Comparison of ENCODE assay signal across 8 cellular contexts in the genomic region with DNA sequence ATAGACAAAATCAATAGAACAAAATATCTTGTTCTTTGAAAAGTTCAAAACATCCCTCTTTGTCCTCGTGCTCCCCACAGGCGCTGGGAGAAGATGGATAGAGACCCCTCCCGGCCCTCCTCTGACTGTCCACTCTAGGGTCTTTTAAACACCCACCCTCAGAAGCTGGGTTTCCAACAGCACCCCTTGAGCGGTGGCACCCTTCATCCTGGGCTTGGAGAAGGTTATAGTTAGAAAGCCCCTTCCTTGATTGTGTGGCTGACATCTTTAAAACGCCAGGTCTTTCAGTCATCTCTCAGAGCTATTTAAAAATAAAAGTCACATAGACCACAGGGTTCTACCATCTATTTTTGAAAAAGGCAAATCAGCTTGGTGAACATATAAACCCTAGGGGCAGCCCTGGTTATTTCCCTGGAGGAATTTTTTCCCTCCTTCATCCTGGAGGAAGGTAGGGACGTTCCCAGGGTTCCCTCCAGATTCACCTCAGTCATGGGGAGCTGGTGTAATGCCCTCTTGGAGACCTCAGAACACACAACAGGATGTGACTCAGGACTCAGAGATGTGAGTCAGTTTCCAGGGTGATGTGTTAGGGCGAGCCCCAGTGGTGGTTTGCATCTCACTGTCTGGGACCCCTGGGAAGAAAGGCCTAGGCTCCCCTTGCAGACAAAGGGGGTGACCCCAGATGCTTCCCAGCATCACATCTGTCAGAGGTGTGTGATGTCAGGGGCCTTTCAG.
DNase-seq lines count a peak whose midpoint lies in the region; ATAC-seq and TF ChIP-seq lines count a peak whose summit lies in the region.

No MANE protein-coding gene starts in this region.

- no peaks in the 10 kb centered on the region for H3K27me3 Mint-ChIP-seq in stimulated activated naive CD8-positive, alpha-beta T cell treated with anti-CD3 and anti-CD28 coated beads, Interleukin-15, Interleukin-2, amounts not matched to agents 100 ng/mL and 50 ng/mL, for 24 hours

- in situ Hi-C loops in ACHN (cut with HindIII; ENCODE audit: low pct_ligation_motif_present, low pct_unique_long_range_greater_than_20kb, low sequenced_read_pairs), result no loop called here

- WGBS in mesodermal cell (ENCODE audit: insufficient coverage in 2 of 2), 2 experiments, result 83 to 88% methylated on average over 2 to 4 of the region's 7 CpGs

- H3K4me1 Mint-ChIP-seq in stimulated activated naive CD8-positive, alpha-beta T cell treated with anti-CD3 and anti-CD28 coated beads, Interleukin-15, Interleukin-2, amounts not matched to agents 100 ng/mL and 50 ng/mL, for 24 hours (ENCODE audit: low read depth), result peaks cover 95% of the 10 kb centered on the region

- DNase-seq in ACHN (peak; percentile 96), adipocyte (ENCODE audit: low read depth) (peak; percentile 74), NCI-H510A (lab: John Stamatoyannopoulos, UW) (no peak)

- peak overlapping the region; percentile 96 for H3K27ac Mint-ChIP-seq in stimulated activated naive CD8-positive, alpha-beta T cell treated with anti-CD3 and anti-CD28 coated beads, Interleukin-15, Interleukin-2, amounts not matched to agents 100 ng/mL and 50 ng/mL, for 24 hours

- peaks cover 67% of the 10 kb centered on the region for H3K36me3 Mint-ChIP-seq in stimulated activated naive CD8-positive, alpha-beta T cell treated with anti-CD3 and anti-CD28 coated beads, Interleukin-15, Interleukin-2, amounts not matched to agents 100 ng/mL and 50 ng/mL, for 24 hours (ENCODE audit: low read depth)

- H3K4me1 ChIP-seq in adipocyte (ENCODE audit: control insufficient read depth, insufficient read depth, low read length) (peaks cover 49% of the 10 kb centered on the region), mesodermal cell (ENCODE audit: control insufficient read depth, insufficient read depth, low read length, poor library complexity, severe bottlenecking) (peaks cover 19% of the 10 kb centered on the region)

- H3K9me3 ChIP-seq in adipocyte (ENCODE audit: control insufficient read depth, low read length) (peaks cover 12% of the 10 kb centered on the region), mesodermal cell (ENCODE audit: control insufficient read depth, low read length) (peaks cover 6% of the 10 kb centered on the region)

- H3K27ac ChIP-seq in mesodermal cell (ENCODE audit: low read depth, low read length, severe bottlenecking), result peak overlapping the region; percentile 94

- H3K36me3 ChIP-seq in adipocyte (ENCODE audit: control insufficient read depth, insufficient read depth, low read length, severe bottlenecking) (peaks cover 26% of the 10 kb centered on the region), mesodermal cell (ENCODE audit: control insufficient read depth, insufficient read depth, low read length) (peaks cover 44% of the 10 kb centered on the region)

- H3K27me3 ChIP-seq in adipocyte (replicated peaks; ENCODE audit: control insufficient read depth, insufficient read depth, low read length), result no peaks in the 10 kb centered on the region

- ATAC-seq in GM21825 (IDR thresholded peaks at IDR 0.05; ENCODE audit: unreplicated experiment) (peak; percentile 79), SK-N-SH treated with all-trans-retinoic acid at 6 μM for 48 hours (peak; percentile 77), GM18517 (IDR thresholded peaks at IDR 0.05; ENCODE audit: unreplicated experiment) (no peak)

- peak overlapping the region; percentile 58 for H3K4me3 Mint-ChIP-seq in stimulated activated naive CD8-positive, alpha-beta T cell treated with anti-CD3 and anti-CD28 coated beads, Interleukin-15, Interleukin-2, amounts not matched to agents 100 ng/mL and 50 ng/mL, for 24 hours

- H3K9me3 Mint-ChIP-seq in stimulated activated naive CD8-positive, alpha-beta T cell treated with anti-CD3 and anti-CD28 coated beads, Interleukin-15, Interleukin-2, amounts not matched to agents 100 ng/mL and 50 ng/mL, for 24 hours, result no peaks in the 10 kb centered on the region

- H3K4me3 ChIP-seq in adipocyte (ENCODE audit: low read length) (peak overlapping the region; percentile 10), mesodermal cell (ENCODE audit: extremely low read depth, insufficient read depth, low read length, poor library complexity, severe bottlenecking) (no peak overlapping the region)

- peak overlapping the region; percentile 81 for H3K9ac ChIP-seq in adipocyte (ENCODE audit: low read length)

TF ChIP-seq in SK-N-SH treated with all-trans-retinoic acid at 6 μM for 48 hours, 23 proteins besides CTCF, POLR2A, EP300 and RAD21:
- TF ChIP-seq ISL1 (CRISPR knock-in tag; IDR thresholded peaks at IDR 0.05) (no peak), ZNF8 (CRISPR knock-in tag; IDR thresholded peaks at IDR 0.05) (no peak), ZFP3 (CRISPR knock-in tag; IDR thresholded peaks at IDR 0.05) (no peak), CSDC2 (CRISPR knock-in tag; IDR thresholded peaks at IDR 0.05) (0 out of 2 replicates have a peak, but pooled peaks have one; percentile 6), SNAI2 (CRISPR knock-in tag; IDR thresholded peaks at IDR 0.05) (no peak), TOX (CRISPR knock-in tag; IDR thresholded peaks at IDR 0.05; ENCODE audit: borderline replicate concordance) (peak; percentile 6; the same call in 1 of the 2 replicates), ZNF565 (CRISPR knock-in tag; conservative IDR thresholded peaks at IDR 0.05; ENCODE audit: low read depth) (no peak), GLIS3 (CRISPR knock-in tag; IDR thresholded peaks at IDR 0.05) (no peak), TCF4 (CRISPR knock-in tag; IDR thresholded peaks at IDR 0.05; ENCODE audit: borderline replicate concordance) (no peak), ZC3H10 (CRISPR knock-in tag; IDR thresholded peaks at IDR 0.05) (0 out of 2 replicates have a peak, but pooled peaks have one; percentile 32)
- TF ChIP-seq, protein P1, sequence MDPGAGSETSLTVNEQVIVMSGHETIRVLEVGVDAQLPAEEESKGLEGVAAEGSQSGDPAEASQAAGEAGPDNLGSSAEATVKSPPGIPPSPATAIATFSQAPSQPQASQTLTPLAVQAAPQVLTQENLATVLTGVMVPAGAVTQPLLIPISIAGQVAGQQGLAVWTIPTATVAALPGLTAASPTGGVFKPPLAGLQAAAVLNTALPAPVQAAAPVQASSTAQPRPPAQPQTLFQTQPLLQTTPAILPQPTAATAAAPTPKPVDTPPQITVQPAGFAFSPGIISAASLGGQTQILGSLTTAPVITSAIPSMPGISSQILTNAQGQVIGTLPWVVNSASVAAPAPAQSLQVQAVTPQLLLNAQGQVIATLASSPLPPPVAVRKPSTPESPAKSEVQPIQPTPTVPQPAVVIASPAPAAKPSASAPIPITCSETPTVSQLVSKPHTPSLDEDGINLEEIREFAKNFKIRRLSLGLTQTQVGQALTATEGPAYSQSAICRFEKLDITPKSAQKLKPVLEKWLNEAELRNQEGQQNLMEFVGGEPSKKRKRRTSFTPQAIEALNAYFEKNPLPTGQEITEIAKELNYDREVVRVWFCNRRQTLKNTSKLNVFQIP (CRISPR knock-in tag; IDR thresholded peaks at IDR 0.05; ENCODE audit: borderline replicate concordance, low read depth), result no peak
- TF ChIP-seq, protein P2, sequence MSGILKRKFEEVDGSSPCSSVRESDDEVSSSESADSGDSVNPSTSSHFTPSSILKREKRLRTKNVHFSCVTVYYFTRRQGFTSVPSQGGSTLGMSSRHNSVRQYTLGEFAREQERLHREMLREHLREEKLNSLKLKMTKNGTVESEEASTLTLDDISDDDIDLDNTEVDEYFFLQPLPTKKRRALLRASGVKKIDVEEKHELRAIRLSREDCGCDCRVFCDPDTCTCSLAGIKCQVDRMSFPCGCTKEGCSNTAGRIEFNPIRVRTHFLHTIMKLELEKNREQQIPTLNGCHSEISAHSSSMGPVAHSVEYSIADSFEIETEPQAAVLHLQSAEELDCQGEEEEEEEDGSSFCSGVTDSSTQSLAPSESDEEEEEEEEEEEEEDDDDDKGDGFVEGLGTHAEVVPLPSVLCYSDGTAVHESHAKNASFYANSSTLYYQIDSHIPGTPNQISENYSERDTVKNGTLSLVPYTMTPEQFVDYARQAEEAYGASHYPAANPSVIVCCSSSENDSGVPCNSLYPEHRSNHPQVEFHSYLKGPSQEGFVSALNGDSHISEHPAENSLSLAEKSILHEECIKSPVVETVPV (CRISPR knock-in tag; IDR thresholded peaks at IDR 0.05), result no peak
- TF ChIP-seq, protein P3, sequence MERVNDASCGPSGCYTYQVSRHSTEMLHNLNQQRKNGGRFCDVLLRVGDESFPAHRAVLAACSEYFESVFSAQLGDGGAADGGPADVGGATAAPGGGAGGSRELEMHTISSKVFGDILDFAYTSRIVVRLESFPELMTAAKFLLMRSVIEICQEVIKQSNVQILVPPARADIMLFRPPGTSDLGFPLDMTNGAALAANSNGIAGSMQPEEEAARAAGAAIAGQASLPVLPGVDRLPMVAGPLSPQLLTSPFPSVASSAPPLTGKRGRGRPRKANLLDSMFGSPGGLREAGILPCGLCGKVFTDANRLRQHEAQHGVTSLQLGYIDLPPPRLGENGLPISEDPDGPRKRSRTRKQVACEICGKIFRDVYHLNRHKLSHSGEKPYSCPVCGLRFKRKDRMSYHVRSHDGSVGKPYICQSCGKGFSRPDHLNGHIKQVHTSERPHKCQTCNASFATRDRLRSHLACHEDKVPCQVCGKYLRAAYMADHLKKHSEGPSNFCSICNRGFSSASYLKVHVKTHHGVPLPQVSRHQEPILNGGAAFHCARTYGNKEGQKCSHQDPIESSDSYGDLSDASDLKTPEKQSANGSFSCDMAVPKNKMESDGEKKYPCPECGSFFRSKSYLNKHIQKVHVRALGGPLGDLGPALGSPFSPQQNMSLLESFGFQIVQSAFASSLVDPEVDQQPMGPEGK (CRISPR knock-in tag; IDR thresholded peaks at IDR 0.05; ENCODE audit: borderline replicate concordance), result no peak
TF ChIP-seq in SK-N-SH treated with all-trans-retinoic acid at 6 μM for 48 hours: peak in this region for 3.
